In the genomic region with DNA sequence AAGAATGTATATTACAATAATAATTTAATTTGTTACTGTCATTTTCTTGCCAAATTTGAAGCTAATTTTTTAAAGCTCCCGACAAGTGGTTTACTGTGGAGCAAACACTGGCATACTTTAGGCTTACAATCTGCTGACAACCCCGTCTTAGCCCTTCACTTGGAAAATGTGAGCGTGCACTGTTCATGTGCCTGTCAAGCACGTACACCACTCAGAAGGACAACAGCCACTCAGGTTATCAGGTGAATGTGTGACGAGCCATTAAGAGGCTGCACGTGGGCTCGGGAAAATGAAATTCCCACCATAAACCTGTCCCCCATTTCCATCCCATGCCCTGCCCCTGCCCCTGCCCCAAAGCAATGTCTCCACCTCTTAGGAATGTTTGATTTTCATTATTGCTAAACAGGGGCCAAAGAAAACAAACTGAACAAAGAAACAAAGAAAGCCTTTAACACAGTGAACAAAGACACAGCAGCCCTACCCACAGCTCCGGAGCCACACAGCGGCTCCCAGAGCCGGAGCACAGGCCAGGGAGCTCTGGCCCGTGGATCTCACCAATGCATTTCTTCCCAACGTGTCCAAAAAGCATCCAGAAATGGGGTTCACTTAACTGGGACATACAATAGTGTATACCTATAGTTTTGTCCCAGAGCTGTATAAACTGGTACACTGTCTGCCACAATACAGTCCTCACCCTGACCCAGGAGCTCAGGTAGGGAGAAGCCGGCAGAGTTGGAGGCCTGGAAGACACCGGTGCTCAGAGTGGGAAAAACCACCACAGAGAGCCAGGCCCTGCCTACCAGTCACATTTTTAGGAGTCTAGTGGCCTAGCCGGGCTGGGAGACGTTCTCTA, we compare ENCODE assay signal across 17 cellular contexts.
A peak's percentile ranks its signal among the peaks of the same experiment; 100 is the strongest.
DNase-seq lines count a peak whose midpoint lies in the region; ATAC-seq, FAIRE-seq and TF ChIP-seq lines count a peak whose summit lies in the region.
"Had no signal": no experiment of that assay in that cellular context is flagged by ENCODE, and none has a peak within 500 bp of the region (broad histone marks: within the 10 kb centered on the region; RNA-seq: fewer than 3 reads in every experiment).

No MANE protein-coding gene starts in this region.

- H3K4me3 ChIP-seq in HepG2 (replicated peaks in 1 of 3; ENCODE audit: insufficient read depth in 1 of 3, low read depth in 2 of 3, low read length in 3 of 3) (no peak overlapping the region), right lobe of liver (no peak overlapping the region), endodermal cell (ENCODE audit: low read length) (no peak overlapping the region)
- H3K4me3 ChIP-seq: heart right ventricle, SK-N-MC had no signal

- WGBS in HepG2 (ENCODE audit: low lambda C conversion rate), result 4% methylated on average over 14 of the region's 16 CpGs
- 45% methylated on average over 12 of the region's 16 CpGs for WGBS in right lobe of liver (ENCODE audit: insufficient coverage, low coverage, low lambda C conversion rate, missing lambda C conversion rate)
- WGBS in endodermal cell (ENCODE audit: insufficient coverage in 1 of 2, insufficient read length in 1 of 2), 2 experiments, result 77 to 85% methylated on average over 9 to 16 of the region's 16 CpGs

- FAIRE-seq in HepG2 (lab: Jason Lieb, UNC), result no peak
- FAIRE-seq: bronchial epithelial cell, islet of Langerhans had no signal

- H4K20me1 ChIP-seq in HepG2 (ENCODE audit: insufficient read depth, low read length), result no peaks in the 10 kb centered on the region

- TF ChIP-seq EP300 in HepG2 (IDR thresholded peaks at IDR 0.05; ENCODE audit: low read depth in 2 of 2, low read length in 2 of 2), result no peak
- TF ChIP-seq EP300 in HepG2 (CRISPR knock-in tag; IDR thresholded peaks at IDR 0.05; ENCODE audit: borderline replicate concordance), result no peak

- H3K79me2 ChIP-seq in HepG2 (ENCODE audit: insufficient read depth, low read length), result no peaks in the 10 kb centered on the region

- peaks cover 9% of the 10 kb centered on the region for H3K27me3 Mint-ChIP-seq in endodermal cell (ENCODE audit: insufficient read depth)
- peaks cover 4% of the 10 kb centered on the region for H3K27me3 Mint-ChIP-seq in nephron progenitor cell (ENCODE audit: low read depth, poor library complexity)

- H3K36me3 Mint-ChIP-seq in endodermal cell (ENCODE audit: low read depth), result no peaks in the 10 kb centered on the region
- no peaks in the 10 kb centered on the region for H3K36me3 Mint-ChIP-seq in nephron progenitor cell (ENCODE audit: low read depth)
- H3K36me3 Mint-ChIP-seq: activated naive CD4-positive, alpha-beta T cell treated with anti-CD3 and anti-CD28 coated beads, Interleukin-2, amount 50 U/mL, for 24 hours had no signal

- H3K4me3 Mint-ChIP-seq in endodermal cell, result no peak overlapping the region
- no peak overlapping the region for H3K4me3 Mint-ChIP-seq in nephron progenitor cell
- H3K4me3 Mint-ChIP-seq: activated CD4-positive, alpha-beta T cell treated with anti-CD3 and anti-CD28 coated beads for 36 hours; activated naive CD4-positive, alpha-beta T cell treated with anti-CD3 and anti-CD28 coated beads, Interleukin-2, amount 50 U/mL, for 24 hours had no signal

- H3K9me3 Mint-ChIP-seq in endodermal cell (no peaks in the 10 kb centered on the region), nephron progenitor cell (no peaks in the 10 kb centered on the region)
- H3K9me3 Mint-ChIP-seq: activated naive CD4-positive, alpha-beta T cell treated with anti-CD3 and anti-CD28 coated beads, Interleukin-2, amount 50 U/mL, for 24 hours had no signal

- DNase-seq in HepG2 (ENCODE audit: low spot score), result peak; percentile 53
- no peak for DNase-seq in right lobe of liver
- peak; percentile 24 for DNase-seq in endodermal cell
- DNase-seq in nephron progenitor cell, result no peak
- no peak for DNase-seq in GF-D8 (lab: John Stamatoyannopoulos, UW)
- DNase-seq in KBM-7, result no peak
- no peak for DNase-seq in SK-N-DZ (ENCODE audit: low spot score)
- DNase-seq: activated CD4-positive, alpha-beta T cell treated with anti-CD3 and anti-CD28 coated beads for 36 hours; heart right ventricle; NCI-H226; stimulated activated CD4-positive, alpha-beta T cell treated with anti-CD3 and anti-CD28 coated beads, Interleukin-1b, Interleukin-23, amount 100 ng/mL, for 48 hours; T1000 had no signal

- no peak for TF ChIP-seq POLR2A in HepG2 (IDR thresholded peaks at IDR 0.05; ENCODE audit: insufficient read depth in 1 of 2, low read depth in 2 of 2, low read length in 2 of 2)
- TF ChIP-seq POLR2A in right lobe of liver (IDR thresholded peaks at IDR 0.05), result no peak

- peak overlapping the region; percentile 19; the same call in 1 of the 2 replicates for H3K4me2 ChIP-seq in HepG2 (ENCODE audit: low read depth, low read length)

- H3K27me3 ChIP-seq in HepG2 (ENCODE audit: control insufficient read depth in 1 of 2, insufficient read depth in 2 of 2, low read length in 2 of 2) (peaks cover 6 to 80% of the 10 kb centered on the region in 2 experiments), right lobe of liver (no peaks in the 10 kb centered on the region), endodermal cell (ENCODE audit: control insufficient read depth, insufficient read depth, low read length, poor library complexity, severe bottlenecking) (no peaks in the 10 kb centered on the region)

- H3K27ac ChIP-seq in HepG2 (ENCODE audit: extremely low read length, insufficient read depth, low read length) (no peak overlapping the region), right lobe of liver (no peak overlapping the region), endodermal cell (ENCODE audit: low read depth, low read length) (peak overlapping the region; percentile 28)
- H3K27ac ChIP-seq: heart right ventricle, SK-N-MC had no signal

- BruUV-seq in HepG2 (replicated peaks; lab: Mats Ljungman, UMichigan), result no TSS peak

- H3K27ac Mint-ChIP-seq in endodermal cell (no peak overlapping the region), nephron progenitor cell (peak overlapping the region; percentile 71)
- H3K27ac Mint-ChIP-seq: activated CD4-positive, alpha-beta T cell treated with anti-CD3 and anti-CD28 coated beads for 36 hours; activated naive CD4-positive, alpha-beta T cell treated with anti-CD3 and anti-CD28 coated beads, Interleukin-2, amount 50 U/mL, for 24 hours had no signal

- TF ChIP-seq CTCF in HepG2 (CRISPR knock-in tag; IDR thresholded peaks at IDR 0.05) (no peak), right lobe of liver (IDR thresholded peaks at IDR 0.05) (no peak), endodermal cell (conservative IDR thresholded peaks at IDR 0.05) (no peak), nephron progenitor cell (IDR thresholded peaks at IDR 0.05) (no peak)

- POLR2A ChIA-PET in HepG2 (lab: Yijun Ruan, JAX), result no interaction called here

- CTCF ChIA-PET in HepG2 (lab: Yijun Ruan, JAX; ENCODE audit: low intra/inter-chr PET ratio, low total read pairs), result no interaction called here

- H3K9ac ChIP-seq in HepG2 (ENCODE audit: insufficient read depth, low read depth, low read length) (no peak overlapping the region), endodermal cell (ENCODE audit: extremely low read depth, low read length, poor library complexity, severe bottlenecking) (no peak overlapping the region)

- no peaks in the 10 kb centered on the region for H3K9me3 ChIP-seq in HepG2 (ENCODE audit: low read length)
- no peaks in the 10 kb centered on the region for H3K9me3 ChIP-seq in right lobe of liver
- H3K9me3 ChIP-seq in endodermal cell (ENCODE audit: control insufficient read depth, low read length), result no peaks in the 10 kb centered on the region
- H3K9me3 ChIP-seq: heart right ventricle had no signal

- H3K4me1 Mint-ChIP-seq in endodermal cell (no peaks in the 10 kb centered on the region), nephron progenitor cell (peaks cover 31% of the 10 kb centered on the region)

- H2AFZ ChIP-seq in HepG2 (ENCODE audit: low read length), result no peak overlapping the region

- no peak for TF ChIP-seq RAD21 in HepG2 (CRISPR knock-in tag; IDR thresholded peaks at IDR 0.05)

- peaks cover 10% of the 10 kb centered on the region for H3K4me1 ChIP-seq in HepG2 (ENCODE audit: insufficient read depth, low read length)
- H3K4me1 ChIP-seq in right lobe of liver, result no peaks in the 10 kb centered on the region
- H3K4me1 ChIP-seq in endodermal cell (ENCODE audit: control insufficient read depth, insufficient read depth, low read length), result no peaks in the 10 kb centered on the region

- no peaks in the 10 kb centered on the region for H3K36me3 ChIP-seq in HepG2 (replicated peaks in 1 of 2; ENCODE audit: control insufficient read depth in 1 of 2, insufficient read depth in 2 of 2, low read length in 2 of 2)
- H3K36me3 ChIP-seq in right lobe of liver, result no peaks in the 10 kb centered on the region
- no peaks in the 10 kb centered on the region for H3K36me3 ChIP-seq in endodermal cell (ENCODE audit: control insufficient read depth, insufficient read depth, low read length)
- H3K36me3 ChIP-seq: heart right ventricle had no signal

- in situ Hi-C loops in HepG2 (cut with HindIII; ENCODE audit: extremely low pct_ligation_motif_present, low pct_unique_long_range_greater_than_20kb) (no loop called here), KBM-7 (cut with MboI; ENCODE audit: low pct_unique_long_range_greater_than_20kb, low sequenced_read_pairs) (no loop called here)

- intact Hi-C loops in HepG2 (cut with micrococcal nuclease; ENCODE audit: unreplicated experiment), result no loop called here
- intact Hi-C loops in right lobe of liver (cut with DNase I), result no loop called here

- ATAC-seq in HepG2 (peak; percentile 83), right lobe of liver (no peak), HG03280 (IDR thresholded peaks at IDR 0.05; ENCODE audit: unreplicated experiment) (no peak)
- ATAC-seq: activated CD4-positive, alpha-beta T cell treated with anti-CD3 and anti-CD28 coated beads for 36 hours had no signal

TF ChIP-seq in HepG2, 621 proteins besides CTCF, POLR2A, EP300 and RAD21 (continues in another document):
- no peak for TF ChIP-seq KDM2A (CRISPR knock-in tag; IDR thresholded peaks at IDR 0.05; ENCODE audit: borderline replicate concordance, low read depth)
- TF ChIP-seq SCMH1 (CRISPR knock-in tag; IDR thresholded peaks at IDR 0.05; ENCODE audit: borderline replicate concordance), result no peak
- no peak for TF ChIP-seq NFE2L1 (CRISPR knock-in tag; IDR thresholded peaks at IDR 0.05; ENCODE audit: borderline replicate concordance)
- TF ChIP-seq, protein P1, sequence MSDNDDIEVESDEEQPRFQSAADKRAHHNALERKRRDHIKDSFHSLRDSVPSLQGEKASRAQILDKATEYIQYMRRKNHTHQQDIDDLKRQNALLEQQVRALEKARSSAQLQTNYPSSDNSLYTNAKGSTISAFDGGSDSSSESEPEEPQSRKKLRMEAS (IDR thresholded peaks at IDR 0.05), result peak; percentile 22; the same call in 1 of the 2 replicates
- no peak for TF ChIP-seq ZNF451 (CRISPR knock-in tag; IDR thresholded peaks at IDR 0.05)
- no peak for TF ChIP-seq ZNF292 (CRISPR knock-in tag; IDR thresholded peaks at IDR 0.05; ENCODE audit: borderline replicate concordance, low read depth)
- TF ChIP-seq PHF21A (CRISPR knock-in tag; IDR thresholded peaks at IDR 0.05), result no peak

Comparison
In these comparisons a context has a peak if more than half of its experiments do, and no peak if none do; other contexts are left out.
1. DNase-seq: peak in HepG2 (single experiment) and endodermal cell (single experiment); none in right lobe of liver (0 of 3), nephron progenitor cell (single experiment), GF-D8 (single experiment), KBM-7 (single experiment) and SK-N-DZ (single experiment).